In genomic region chr2:167550448-167550847, GRCh38 we compare ENCODE assay signal across 10 cellular contexts.
A peak's percentile ranks its signal among the peaks of the same experiment; 100 is the strongest.
DNase-seq lines count a peak whose midpoint lies in the region; ATAC-seq, FAIRE-seq and TF ChIP-seq lines count a peak whose summit lies in the region.
"Had no signal": no experiment of that assay in that cellular context is flagged by ENCODE, and none has a peak within 500 bp of the region (broad histone marks: within the 10 kb centered on the region; RNA-seq: fewer than 3 reads in every experiment).

No MANE protein-coding gene starts in this region.

- WGBS in endodermal cell (ENCODE audit: insufficient coverage in 1 of 2, insufficient read length in 1 of 2), 2 experiments: 91 to 100% methylated on average over 1 of the region's 1 CpG

- TF ChIP-seq CTCF in cardiac muscle cell (IDR thresholded peaks at IDR 0.05; ENCODE audit: low read depth, low read length) (peak; percentile 43), endodermal cell (conservative IDR thresholded peaks at IDR 0.05) (peak; percentile 84)

- peak; percentile 33 to 46 for DNase-seq in cardiac muscle cell (ENCODE audit: low read depth in 1 of 2, low spot score in 1 of 2)
- no peak for DNase-seq in cardiac septum (ENCODE audit: low spot score)
- peak; percentile 25 for DNase-seq in NCI-H1694 treated with DMSO at 0.1 percent for 48 hours (lab: John Stamatoyannopoulos, UW)
- DNase-seq in endodermal cell: no peak
- peak; percentile 17 for DNase-seq in urothelium cell line (ENCODE audit: low spot score)
- DNase-seq in stimulated activated CD4-positive, alpha-beta T cell treated with anti-CD3 and anti-CD28 coated beads, Interleukin-1b, Interleukin-23, amount 100 ng/mL, for 48 hours: no peak
- DNase-seq in AG20443 (ENCODE audit: low spot score): no peak
- DNase-seq: stimulated activated naive CD4-positive, alpha-beta T cell had no signal

- H3K9me3 ChIP-seq in cardiac muscle cell (ENCODE audit: low read depth): no peaks in the 10 kb centered on the region
- no peaks in the 10 kb centered on the region for H3K9me3 ChIP-seq in endodermal cell (ENCODE audit: control insufficient read depth, low read length)

- H3K36me3 ChIP-seq in cardiac muscle cell (no peaks in the 10 kb centered on the region), endodermal cell (ENCODE audit: control insufficient read depth, insufficient read depth, low read length) (no peaks in the 10 kb centered on the region)

- H3K4me1 Mint-ChIP-seq in endodermal cell: peaks cover 29% of the 10 kb centered on the region

- no peak for ATAC-seq in GM18520 (IDR thresholded peaks at IDR 0.05; ENCODE audit: unreplicated experiment)

- intact Hi-C loops in cardiac septum (cut with DNase I): no loop called here

- peaks cover 39% of the 10 kb centered on the region for H3K27me3 Mint-ChIP-seq in endodermal cell (ENCODE audit: insufficient read depth)

- H3K4me3 Mint-ChIP-seq in endodermal cell: no peak overlapping the region

- H3K27me3 ChIP-seq in cardiac muscle cell (no peaks in the 10 kb centered on the region), endodermal cell (ENCODE audit: control insufficient read depth, insufficient read depth, low read length, poor library complexity, severe bottlenecking) (peaks cover 12% of the 10 kb centered on the region)

- FAIRE-seq in urothelium cell line (lab: Jason Lieb, UNC): no peak

- no peaks in the 10 kb centered on the region for H3K36me3 Mint-ChIP-seq in endodermal cell (ENCODE audit: low read depth)

- H3K27ac ChIP-seq in cardiac muscle cell: no peak overlapping the region
- no peak overlapping the region for H3K27ac ChIP-seq in endodermal cell (ENCODE audit: low read depth, low read length)

- H3K4me1 ChIP-seq in cardiac muscle cell (ENCODE audit: low read depth) (no peaks in the 10 kb centered on the region), endodermal cell (ENCODE audit: control insufficient read depth, insufficient read depth, low read length) (peaks cover 5% of the 10 kb centered on the region)

- no peak overlapping the region for H3K9ac ChIP-seq in endodermal cell (ENCODE audit: extremely low read depth, low read length, poor library complexity, severe bottlenecking)

- H3K4me3 ChIP-seq in cardiac muscle cell (no peak overlapping the region), endodermal cell (ENCODE audit: low read length) (no peak overlapping the region)

- H3K27ac Mint-ChIP-seq in endodermal cell: no peak overlapping the region
- H3K27ac Mint-ChIP-seq: activated T-helper 2 cell treated with anti-CD3 and anti-CD28 coated beads, Interferon-gamma antibody, Interleukin-2, Interleukin-4, amounts not matched to agents 10 μg/mL and 5 μg/mL and 100 μg/mL, durations not matched to agents 14 hours and 24 hours and 36 hours had no signal

- H3K9me3 Mint-ChIP-seq in endodermal cell: peaks cover 5% of the 10 kb centered on the region
- H3K9me3 Mint-ChIP-seq: activated T-helper 2 cell treated with anti-CD3 and anti-CD28 coated beads, Interferon-gamma antibody, Interleukin-2, Interleukin-4, amounts not matched to agents 10 μg/mL and 5 μg/mL and 100 μg/mL, durations not matched to agents 14 hours and 24 hours and 36 hours had no signal

Comparison
In these comparisons a context has a peak if more than half of its experiments do, and no peak if none do; other contexts are left out.
1. DNase-seq: peak in cardiac muscle cell (2 of 2), NCI-H1694 treated with DMSO at 0.1 percent for 48 hours (single experiment) and urothelium cell line (single experiment); none in cardiac septum (single experiment), endodermal cell (single experiment), stimulated activated CD4-positive, alpha-beta T cell treated with anti-CD3 and anti-CD28 coated beads, Interleukin-1b, Interleukin-23, amount 100 ng/mL, for 48 hours (single experiment) and AG20443 (single experiment).